In the genomic region with DNA sequence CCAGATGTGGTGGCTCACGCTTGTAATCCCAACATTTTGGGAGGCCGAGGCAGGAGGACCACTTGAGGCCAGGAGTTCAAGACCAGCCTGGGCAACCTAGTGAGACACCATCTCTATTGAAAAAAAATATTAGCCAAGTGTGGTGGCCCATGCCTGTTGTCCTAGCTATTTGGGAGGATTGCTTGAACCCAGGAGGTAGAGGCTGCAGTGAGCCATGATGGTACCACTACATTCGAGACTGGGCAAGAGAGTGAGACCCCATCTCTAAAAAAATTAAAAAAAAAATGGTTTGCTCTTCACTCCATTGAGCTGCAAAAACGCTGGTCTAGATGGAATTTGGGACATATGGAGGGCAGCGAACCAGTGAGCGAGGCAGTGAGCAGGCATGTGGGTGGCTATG, we compare ENCODE assay signal across 34 cellular contexts. TPM values are rescaled to one million over a fixed set of nuclear protein-coding genes. Genes with fewer than 3 reads are reported as not detected.
"Had no signal": no experiment of that assay in that cellular context is flagged by ENCODE, and none has a peak within 500 bp of the region (broad histone marks: within the 10 kb centered on the region; RNA-seq: fewer than 3 reads in every experiment).

No MANE protein-coding gene starts in this region.

- H3K4me3 ChIP-seq: coronary artery, esophagus squamous epithelium, heart right ventricle, lower lobe of right lung, mucosa of descending colon, smooth muscle cell, suprapubic skin, thyroid gland had no signal

- H3K27me3 Mint-ChIP-seq: central memory CD8-positive, alpha-beta T cell; effector memory CD8-positive, alpha-beta T cell; memory B cell; naive B cell; natural killer cell treated with Interleukin-12 subunit alpha and Interleukin-12 subunit beta and Interleukin-15 and Interleukin-18, amount 100 ng/mL, for 72 hours had no signal

- FAIRE-seq: endometrium had no signal

- H3K9me3 Mint-ChIP-seq: central memory CD8-positive, alpha-beta T cell; effector memory CD8-positive, alpha-beta T cell; immature natural killer cell; memory B cell; naive B cell; natural killer cell treated with Interleukin-12 subunit alpha and Interleukin-12 subunit beta and Interleukin-15 and Interleukin-18, amount 100 ng/mL, for 72 hours; neural crest cell; type B pancreatic cell had no signal

- H3K27ac ChIP-seq: coronary artery, esophagus squamous epithelium, heart right ventricle, lower lobe of right lung, neutrophil, parathyroid adenoma, suprapubic skin, thyroid gland had no signal

- H3K27ac Mint-ChIP-seq: memory B cell; natural killer cell treated with Interleukin-12 subunit alpha and Interleukin-12 subunit beta and Interleukin-15 and Interleukin-18, amount 100 ng/mL, for 72 hours; progenitor cell of endocrine pancreas; type B pancreatic cell had no signal

- H3K36me3 Mint-ChIP-seq: immature natural killer cell; memory B cell; naive B cell; natural killer cell treated with Interleukin-12 subunit alpha and Interleukin-12 subunit beta and Interleukin-15 and Interleukin-18, amount 100 ng/mL, for 72 hours; type B pancreatic cell had no signal

- ATAC-seq: effector memory CD8-positive, alpha-beta T cell; heart right ventricle; left ventricle myocardium superior; lower lobe of right lung; mucosa of descending colon; natural killer cell treated with Interleukin-12 subunit alpha and Interleukin-12 subunit beta and Interleukin-15 and Interleukin-18, amount 100 ng/mL, for 72 hours; sciatic nerve had no signal

- H3K4me3 Mint-ChIP-seq: central memory CD8-positive, alpha-beta T cell; effector memory CD8-positive, alpha-beta T cell; memory B cell; naive B cell; natural killer cell treated with Interleukin-12 subunit alpha and Interleukin-12 subunit beta and Interleukin-15 and Interleukin-18, amount 100 ng/mL, for 72 hours; neural crest cell; type B pancreatic cell had no signal

- DNase-seq: dermis blood vessel endothelial cell; effector memory CD8-positive, alpha-beta T cell; erythroblast; esophagus squamous epithelium; foreskin melanocyte; glutamatergic neuron; heart right ventricle; hippocampal formation; immature natural killer cell; islet precursor cell; left ventricle myocardium superior; lower lobe of right lung; mucosa of descending colon; naive B cell; stimulated activated CD4-positive, alpha-beta T cell treated with anti-CD3 and anti-CD28 coated beads, Interleukin-12 subunit alpha, Interleukin-12 subunit beta, amount 100 ng/mL, for 4 hours; stimulated activated CD4-positive, alpha-beta T cell treated with anti-CD3 and anti-CD28 coated beads, Interleukin-1b, Interleukin-23, amount 100 ng/mL, for 48 hours; stimulated activated CD4-positive, alpha-beta T cell treated with anti-CD3 and anti-CD28 coated beads, Interleukin-4, amount 100 ng/mL, for 1 hour; stimulated activated CD8-positive, alpha-beta memory T cell treated with anti-CD3 and anti-CD28 coated beads, Interleukin-4, amount 100 ng/mL, for 48 hours; stimulated activated naive CD4-positive, alpha-beta T cell treated with Interleukin-2 at 50 U/mL for 16 hours; thyroid gland had no signal

- H3K27me3 ChIP-seq: esophagus squamous epithelium, heart right ventricle, neutrophil, suprapubic skin, thyroid gland had no signal

RNA-seq across cellular contexts. Expression of a gene that starts 21.6 kb away (rescaled TPM):
- total RNA-seq: chondrocyte; dermis blood vessel endothelial cell; lower lobe of right lung; natural killer cell treated with Interleukin-12 subunit alpha and Interleukin-12 subunit beta and Interleukin-15 and Interleukin-18, amount 100 ng/mL, for 72 hours; smooth muscle cell had no signal
- polyA plus RNA-seq: immature natural killer cell, smooth muscle cell had no signal

RNA-seq across cellular contexts. Expression of a gene that starts 52.5 kb away (rescaled TPM):
- total RNA-seq: chondrocyte, dermis blood vessel endothelial cell, mucosa of descending colon, suprapubic skin had no signal
- polyA plus RNA-seq: immature natural killer cell had no signal
